ENCODE assay signal across 12 cellular contexts in genomic region chrX:136754641-136755040, GRCh38. TPM values are rescaled to one million over a fixed set of nuclear protein-coding genes. Genes with fewer than 3 reads are reported as not detected.
A peak's percentile ranks its signal among the peaks of the same experiment; 100 is the strongest.
DNase-seq lines count a peak whose midpoint lies in the region; ATAC-seq, FAIRE-seq and TF ChIP-seq lines count a peak whose summit lies in the region.
"Had no signal": no experiment of that assay in that cellular context is flagged by ENCODE, and none has a peak within 500 bp of the region (broad histone marks: within the 10 kb centered on the region; RNA-seq: fewer than 3 reads in every experiment).

No MANE protein-coding gene starts in this region.

- ATAC-seq in activated T-helper 17 cell treated with anti-CD3 and anti-CD28 coated beads, Interleukin-2, amount 50 U/mL, for 72 hours (replicated peaks) = no peak

- no peaks in the 10 kb centered on the region for H3K79me2 ChIP-seq in astrocyte (ENCODE audit: insufficient read depth, low read length)
- no peaks in the 10 kb centered on the region for H3K79me2 ChIP-seq in neural progenitor cell (ENCODE audit: low read depth)

- H3K9me3 Mint-ChIP-seq in astrocyte (ENCODE audit: unreplicated experiment) (no peaks in the 10 kb centered on the region), neural progenitor cell (peaks cover 5% of the 10 kb centered on the region)
- H3K9me3 Mint-ChIP-seq in activated T-helper 17 cell treated with anti-CD3 and anti-CD28 coated beads, Interleukin-2, amount 50 U/mL, for 72 hours = no peaks in the 10 kb centered on the region

- peaks cover 12% of the 10 kb centered on the region for H3K4me1 Mint-ChIP-seq in astrocyte (ENCODE audit: low read depth, unreplicated experiment)
- peaks cover 23% of the 10 kb centered on the region for H3K4me1 Mint-ChIP-seq in neural progenitor cell
- H3K4me1 Mint-ChIP-seq in activated T-helper 17 cell treated with anti-CD3 and anti-CD28 coated beads, Interleukin-2, amount 50 U/mL, for 72 hours = peaks cover 26% of the 10 kb centered on the region

- TF ChIP-seq CTCF in astrocyte (IDR thresholded peaks at IDR 0.05; ENCODE audit: insufficient read depth, low read depth, low read length) (no peak), neural progenitor cell (IDR thresholded peaks at IDR 0.05) (no peak)

- H3F3A ChIP-seq in neural progenitor cell (ENCODE audit: low read depth) = no peaks in the 10 kb centered on the region

- H3K36me3 ChIP-seq in astrocyte (ENCODE audit: insufficient read depth, low read length) (no peaks in the 10 kb centered on the region), neural progenitor cell (no peaks in the 10 kb centered on the region)
- H3K36me3 ChIP-seq: tibial nerve had no signal

- H3K36me3 Mint-ChIP-seq in astrocyte (ENCODE audit: low read depth, unreplicated experiment) = no peaks in the 10 kb centered on the region
- no peaks in the 10 kb centered on the region for H3K36me3 Mint-ChIP-seq in neural progenitor cell
- peaks cover 9% of the 10 kb centered on the region for H3K36me3 Mint-ChIP-seq in activated T-helper 17 cell treated with anti-CD3 and anti-CD28 coated beads, Interleukin-2, amount 50 U/mL, for 72 hours (ENCODE audit: low read depth)

- H3K4me2 ChIP-seq in astrocyte (ENCODE audit: low read length) (no peak overlapping the region), neural progenitor cell (no peak overlapping the region)

- no peak overlapping the region for H3K4me3 ChIP-seq in astrocyte (ENCODE audit: insufficient read depth, low read depth, low read length)
- H3K4me3 ChIP-seq in neural progenitor cell = no peak overlapping the region
- H3K4me3 ChIP-seq: tibial nerve had no signal

- H3K9ac ChIP-seq in astrocyte (ENCODE audit: low read length) (no peak overlapping the region), neural progenitor cell (no peak overlapping the region)

- no peaks in the 10 kb centered on the region for H4K20me1 ChIP-seq in astrocyte (ENCODE audit: insufficient read depth, low read length)
- H4K20me1 ChIP-seq in neural progenitor cell (ENCODE audit: low read depth) = no peaks in the 10 kb centered on the region

- H3K27me3 Mint-ChIP-seq in astrocyte (ENCODE audit: low read depth, unreplicated experiment) = no peaks in the 10 kb centered on the region
- H3K27me3 Mint-ChIP-seq in neural progenitor cell (ENCODE audit: insufficient read depth, low read depth) = peaks cover 3% of the 10 kb centered on the region
- no peaks in the 10 kb centered on the region for H3K27me3 Mint-ChIP-seq in activated T-helper 17 cell treated with anti-CD3 and anti-CD28 coated beads, Interleukin-2, amount 50 U/mL, for 72 hours

- no peak for FAIRE-seq in astrocyte (lab: Jason Lieb, UNC)

- H3K4me3 Mint-ChIP-seq in astrocyte (ENCODE audit: unreplicated experiment) (no peak overlapping the region), neural progenitor cell (no peak overlapping the region)
- H3K4me3 Mint-ChIP-seq in activated T-helper 17 cell treated with anti-CD3 and anti-CD28 coated beads, Interleukin-2, amount 50 U/mL, for 72 hours = no peak overlapping the region

- DNase-seq in GDM1 (lab: John Stamatoyannopoulos, UW) = peak; percentile 64
- peak; percentile 35 for DNase-seq in NCI-H1105 treated with DMSO at 0.1 percent for 48 hours (lab: John Stamatoyannopoulos, UW)
- peak; percentile 56 for DNase-seq in astrocyte (ENCODE audit: low read depth)
- peak; percentile 8 for DNase-seq in neural progenitor cell (ENCODE audit: low spot score)
- no peak for DNase-seq in NOMO-1 treated with dmso at 0.1 percent for 144 hours (lab: John Stamatoyannopoulos, UW; ENCODE audit: unreplicated experiment)
- no peak for DNase-seq in effector CD4-positive, alpha-beta T cell
- no peak for DNase-seq in cerebellar cortex (ENCODE audit: low spot score)
- DNase-seq: mammary epithelial cell, NCI-H1048, T-helper 1 cell had no signal

- H2AFZ ChIP-seq in astrocyte (ENCODE audit: low read depth, low read length) (no peak overlapping the region), neural progenitor cell (replicated peaks) (no peak overlapping the region)

- H3K27ac ChIP-seq in astrocyte (ENCODE audit: low read depth, low read length) (no peak overlapping the region), neural progenitor cell (no peak overlapping the region)

- H3K9me3 ChIP-seq in astrocyte (ENCODE audit: insufficient read depth, low read depth, low read length) (no peaks in the 10 kb centered on the region), neural progenitor cell (ENCODE audit: low read depth) (no peaks in the 10 kb centered on the region)
- H3K9me3 ChIP-seq: tibial nerve had no signal

- H3K27ac Mint-ChIP-seq in astrocyte (ENCODE audit: unreplicated experiment) = no peak overlapping the region
- H3K27ac Mint-ChIP-seq in neural progenitor cell = peak overlapping the region; percentile 41
- no peak overlapping the region for H3K27ac Mint-ChIP-seq in activated T-helper 17 cell treated with anti-CD3 and anti-CD28 coated beads, Interleukin-2, amount 50 U/mL, for 72 hours

- H3K4me1 ChIP-seq in astrocyte (ENCODE audit: insufficient read depth, low read length) (no peaks in the 10 kb centered on the region), neural progenitor cell (no peaks in the 10 kb centered on the region)

- H3K27me3 ChIP-seq in astrocyte (ENCODE audit: insufficient read depth, low read length) (no peaks in the 10 kb centered on the region), neural progenitor cell (no peaks in the 10 kb centered on the region)
- H3K27me3 ChIP-seq: tibial nerve had no signal

RNA-seq across cellular contexts. Expression of gene ARHGEF6, which starts 26.1 kb away (rescaled TPM):
- 4.7 and 6.1 TPM in 2 replicates for total RNA-seq in astrocyte
- 2.0 and 3.2 TPM in 2 replicates for total RNA-seq in neural progenitor cell (ENCODE audit: low replicate concordance)
- 10 to 100 TPM; 56.8 to 67.6 TPM for total RNA-seq in activated T-helper 17 cell treated with anti-CD3 and anti-CD28 coated beads, Interleukin-2, amount 50 U/mL, for 72 hours

Comparison
In these comparisons a context has a peak if more than half of its experiments do, and no peak if none do; other contexts are left out.
1. DNase-seq: peak in GDM1 (single experiment), NCI-H1105 treated with DMSO at 0.1 percent for 48 hours (single experiment), astrocyte (single experiment) and neural progenitor cell (single experiment); none in NOMO-1 treated with dmso at 0.1 percent for 144 hours (single experiment), effector CD4-positive, alpha-beta T cell (single experiment) and cerebellar cortex (single experiment).